Comparison of ENCODE assay signal across 15 cellular contexts in the genomic region with DNA sequence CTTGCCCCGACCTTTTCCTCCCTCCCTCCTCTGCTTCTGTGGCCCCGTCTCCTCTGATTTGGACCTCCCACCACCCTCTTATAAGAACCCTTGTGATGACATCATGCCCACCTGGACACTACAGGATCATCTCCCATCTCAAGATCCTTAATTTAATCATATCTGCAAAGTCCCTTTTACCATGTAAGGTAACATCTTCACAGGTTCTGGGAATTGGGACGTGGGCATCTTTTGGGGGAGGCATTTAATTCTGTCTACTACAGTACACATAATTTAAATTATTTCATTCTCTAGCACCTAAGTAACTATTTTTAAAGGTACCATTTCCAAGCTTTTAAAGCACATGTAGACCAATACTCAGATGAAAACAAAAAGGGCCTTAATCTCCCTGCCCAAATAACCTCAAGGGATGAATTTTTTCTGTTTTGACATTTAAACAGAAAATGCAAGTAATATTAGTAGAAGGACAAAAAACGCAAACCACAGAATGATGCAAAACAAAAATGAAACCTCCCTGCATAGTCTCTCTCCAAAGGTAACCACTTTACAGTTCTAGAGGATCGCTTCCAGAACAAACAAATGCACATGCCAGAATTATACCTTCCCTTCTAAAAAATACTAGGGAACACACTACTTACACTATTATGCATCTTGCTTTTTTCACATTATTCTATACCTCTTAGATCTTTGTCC.
DNase-seq lines count a peak whose midpoint lies in the region; ATAC-seq and TF ChIP-seq lines count a peak whose summit lies in the region.
"Had no signal": no experiment of that assay in that cellular context is flagged by ENCODE, and none has a peak within 500 bp of the region (broad histone marks: within the 10 kb centered on the region; RNA-seq: fewer than 3 reads in every experiment).

No MANE protein-coding gene starts in this region.

- no peaks in the 10 kb centered on the region for H3K9me3 Mint-ChIP-seq in activated T-helper 17 cell treated with anti-CD3 and anti-CD28 coated beads, Interleukin-2, amount 50 U/mL, for 72 hours

- intact Hi-C loops in psoas muscle (cut with DNase I) = no loop called here

- ATAC-seq in GM18873 (IDR thresholded peaks at IDR 0.05; ENCODE audit: low FRiP score, unreplicated experiment) (peak; percentile 63), GM21515 (IDR thresholded peaks at IDR 0.05; ENCODE audit: unreplicated experiment) (peak; percentile 77), HG03060 (IDR thresholded peaks at IDR 0.05; ENCODE audit: low read depth, unreplicated experiment) (peak; percentile 87), psoas muscle (no peak)
- ATAC-seq in activated T-helper 17 cell treated with anti-CD3 and anti-CD28 coated beads, Interleukin-2, amount 50 U/mL, for 72 hours (replicated peaks) = peak; percentile 37
- ATAC-seq: HCT116 had no signal

- no peak overlapping the region for H3K4me3 Mint-ChIP-seq in activated T-helper 17 cell treated with anti-CD3 and anti-CD28 coated beads, Interleukin-2, amount 50 U/mL, for 72 hours

- no peaks in the 10 kb centered on the region for H3K36me3 ChIP-seq in psoas muscle (ENCODE audit: insufficient read depth in 1 of 2, low read depth in 1 of 2)

- H3K4me1 Mint-ChIP-seq in activated T-helper 17 cell treated with anti-CD3 and anti-CD28 coated beads, Interleukin-2, amount 50 U/mL, for 72 hours = no peaks in the 10 kb centered on the region

- H3K27me3 ChIP-seq in psoas muscle (ENCODE audit: insufficient read depth in 3 of 3, low read length in 2 of 3) = no peaks in the 10 kb centered on the region

- no peaks in the 10 kb centered on the region for H3K9me3 ChIP-seq in psoas muscle

- no peak for TF ChIP-seq CTCF in psoas muscle (IDR thresholded peaks at IDR 0.05)

- DNase-seq in psoas muscle (no peak), occipital lobe (lab: John Stamatoyannopoulos, UW) (no peak), T-helper 9 cell (no peak)
- DNase-seq: activated CD4-positive, CD25-positive, alpha-beta regulatory T cell; C1 segment of cervical spinal cord; glutamatergic neuron; islet precursor cell; NCI-H2171; small intestine; SW 1271 had no signal

- H3K27ac Mint-ChIP-seq in activated T-helper 17 cell treated with anti-CD3 and anti-CD28 coated beads, Interleukin-2, amount 50 U/mL, for 72 hours = no peak overlapping the region

- no peaks in the 10 kb centered on the region for H3K4me1 ChIP-seq in psoas muscle

- H3K4me3 ChIP-seq in psoas muscle = no peak overlapping the region

- peaks cover 20% of the 10 kb centered on the region for H3K27me3 Mint-ChIP-seq in activated T-helper 17 cell treated with anti-CD3 and anti-CD28 coated beads, Interleukin-2, amount 50 U/mL, for 72 hours

- no peak overlapping the region for H3K27ac ChIP-seq in psoas muscle

- 71 to 79% (median 78%) methylated on average over 5 of the region's 5 CpGs for WGBS in psoas muscle, 3 donors

- no peaks in the 10 kb centered on the region for H3K36me3 Mint-ChIP-seq in activated T-helper 17 cell treated with anti-CD3 and anti-CD28 coated beads, Interleukin-2, amount 50 U/mL, for 72 hours (ENCODE audit: low read depth)

Comparison
In these comparisons a context has a peak if more than half of its experiments do, and no peak if none do; other contexts are left out.
1. ATAC-seq: peak in GM18873 (single experiment), GM21515 (single experiment), HG03060 (single experiment) and activated T-helper 17 cell treated with anti-CD3 and anti-CD28 coated beads, Interleukin-2, amount 50 U/mL, for 72 hours (single experiment); none in psoas muscle (0 of 4).